ENCODE assay signal across 18 cellular contexts in the genomic region with DNA sequence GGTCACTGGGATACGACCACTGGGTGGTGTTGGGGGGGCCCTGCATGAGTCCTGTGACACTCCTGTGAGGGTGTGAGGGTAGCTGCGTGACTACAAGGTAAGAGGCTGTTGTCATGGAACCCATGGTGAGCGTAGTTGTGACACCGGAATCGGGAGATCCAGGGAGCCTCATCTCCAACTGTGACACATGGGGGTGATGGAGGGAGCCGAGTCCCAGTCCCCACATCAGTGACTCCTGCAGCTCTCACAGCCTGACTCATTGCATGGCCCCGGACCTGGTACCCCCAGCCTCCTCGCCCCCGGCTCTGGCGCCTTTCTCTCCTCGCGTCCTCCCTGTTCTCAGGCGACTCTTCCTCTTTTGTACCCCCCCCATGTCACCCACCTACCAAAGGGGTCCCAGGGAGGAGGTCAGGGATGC. TPM values are rescaled to one million over a fixed set of nuclear protein-coding genes. Genes with fewer than 3 reads are reported as not detected.
DNase-seq lines count a peak whose midpoint lies in the region; ATAC-seq and TF ChIP-seq lines count a peak whose summit lies in the region.
"Had no signal": no experiment of that assay in that cellular context is flagged by ENCODE, and none has a peak within 500 bp of the region (broad histone marks: within the 10 kb centered on the region; RNA-seq: fewer than 3 reads in every experiment).

No MANE protein-coding gene starts in this region.

- TF ChIP-seq POLR2A in thyroid gland (IDR thresholded peaks at IDR 0.05), result no peak

- no peak overlapping the region for H3K4me3 Mint-ChIP-seq in mesothelial cell of epicardium
- no peak overlapping the region for H3K4me3 Mint-ChIP-seq in activated naive CD4-positive, alpha-beta T cell treated with anti-CD3 and anti-CD28 coated beads, Interleukin-2, amount 10 ng/mL, durations not matched to agents 7 days and 5 days
- H3K4me3 Mint-ChIP-seq: activated CD4-positive, alpha-beta T cell treated with anti-CD3 and anti-CD28 coated beads, Interleukin-2, amount 10 ng/mL, durations not matched to agents 7 days and 5 days; activated naive CD4-positive, alpha-beta T cell treated with anti-CD3 and anti-CD28 coated beads for 36 hours had no signal

- H3K27ac ChIP-seq in coronary artery (peak overlapping the region; percentile 95 to 97), thyroid gland (peak overlapping the region; percentile 67 to 98 (median 89))
- H3K27ac ChIP-seq: GM23248 had no signal

- H3K27me3 ChIP-seq in thyroid gland, result no peaks in the 10 kb centered on the region

- H3K4me3 ChIP-seq in coronary artery (no peak overlapping the region), thyroid gland (replicated peaks in 1 of 3) (no peak overlapping the region)
- H3K4me3 ChIP-seq: GM23248 had no signal

- CTCF ChIA-PET in activated naive CD4-positive, alpha-beta T cell treated with anti-CD3 and anti-CD28 coated beads, Interleukin-2, amount 10 ng/mL, durations not matched to agents 7 days and 5 days (lab: Charles Lee), result interaction anchor here (0.8 to 2.5 kb wide), 5 partner anchors 9 to 43 kb away, joined by 3 to 15 read pairs (median 5); no protein-coding TSS in a partner anchor

- H3K27me3 Mint-ChIP-seq in mesothelial cell of epicardium (ENCODE audit: low read depth), result peaks cover 8% of the 10 kb centered on the region
- peaks cover 22% of the 10 kb centered on the region for H3K27me3 Mint-ChIP-seq in activated naive CD4-positive, alpha-beta T cell treated with anti-CD3 and anti-CD28 coated beads, Interleukin-2, amount 10 ng/mL, durations not matched to agents 7 days and 5 days
- H3K27me3 Mint-ChIP-seq: activated CD4-positive, alpha-beta T cell treated with anti-CD3 and anti-CD28 coated beads, Interleukin-2, amount 10 ng/mL, durations not matched to agents 7 days and 5 days had no signal

- no peaks in the 10 kb centered on the region for H3K36me3 ChIP-seq in thyroid gland

- no peaks in the 10 kb centered on the region for H3K9me3 Mint-ChIP-seq in mesothelial cell of epicardium
- H3K9me3 Mint-ChIP-seq in activated naive CD4-positive, alpha-beta T cell treated with anti-CD3 and anti-CD28 coated beads, Interleukin-2, amount 10 ng/mL, durations not matched to agents 7 days and 5 days, result no peaks in the 10 kb centered on the region
- H3K9me3 Mint-ChIP-seq: activated CD4-positive, alpha-beta T cell treated with anti-CD3 and anti-CD28 coated beads, Interleukin-2, amount 10 ng/mL, durations not matched to agents 7 days and 5 days; activated naive CD4-positive, alpha-beta T cell treated with anti-CD3 and anti-CD28 coated beads for 36 hours had no signal

- H3K27ac Mint-ChIP-seq in mesothelial cell of epicardium, result peak overlapping the region; percentile 89
- no peak overlapping the region for H3K27ac Mint-ChIP-seq in activated naive CD4-positive, alpha-beta T cell treated with anti-CD3 and anti-CD28 coated beads, Interleukin-2, amount 10 ng/mL, durations not matched to agents 7 days and 5 days
- H3K27ac Mint-ChIP-seq: activated CD4-positive, alpha-beta T cell treated with anti-CD3 and anti-CD28 coated beads, Interleukin-2, amount 10 ng/mL, durations not matched to agents 7 days and 5 days; activated naive CD4-positive, alpha-beta T cell treated with anti-CD3 and anti-CD28 coated beads for 36 hours had no signal

- H3K4me1 Mint-ChIP-seq in mesothelial cell of epicardium, result peaks cover 49% of the 10 kb centered on the region
- peaks cover 13% of the 10 kb centered on the region for H3K4me1 Mint-ChIP-seq in activated naive CD4-positive, alpha-beta T cell treated with anti-CD3 and anti-CD28 coated beads, Interleukin-2, amount 10 ng/mL, durations not matched to agents 7 days and 5 days

- intact Hi-C loops in thyroid gland (cut with DNase I), result no loop called here

- DNase-seq in GM19238 (ENCODE audit: insufficient read length, low spot score) (peak; percentile 2), coronary artery (ENCODE audit: low spot score) (no peak), mesothelial cell of epicardium (ENCODE audit: low spot score in 2 of 2, unreplicated experiment in 2 of 2) (no peak), thyroid gland (no peak), RPMI8226 (no peak)
- no peak for DNase-seq in activated naive CD4-positive, alpha-beta T cell treated with anti-CD3 and anti-CD28 coated beads, Interleukin-2, amount 10 ng/mL, durations not matched to agents 7 days and 5 days
- DNase-seq in central memory CD4-positive, alpha-beta T cell, result no peak
- DNase-seq: activated CD4-positive, alpha-beta T cell treated with anti-CD3 and anti-CD28 coated beads, Interleukin-2, amount 10 ng/mL, durations not matched to agents 7 days and 5 days; activated naive CD4-positive, alpha-beta T cell treated with anti-CD3 and anti-CD28 coated beads for 36 hours; GM23248; hippocampal formation; kidney glomerular epithelial cell; NCI-H1930; NCI-H526; stimulated activated naive CD4-positive, alpha-beta T cell had no signal

- 90 to 92% methylated on average over 12 to 13 of the region's 13 CpGs for WGBS in thyroid gland, 2 donors

- TF ChIP-seq CTCF in coronary artery (IDR thresholded peaks at IDR 0.05) (no peak), mesothelial cell of epicardium (IDR thresholded peaks at IDR 0.05; ENCODE audit: unreplicated experiment) (no peak), thyroid gland (IDR thresholded peaks at IDR 0.05) (no peak)

- H3K4me1 ChIP-seq in thyroid gland, result peaks cover 55 to 68% of the 10 kb centered on the region in 2 donors

- H3K9me3 ChIP-seq in thyroid gland, result no peaks in the 10 kb centered on the region

- no peak for ATAC-seq in GM18870 (IDR thresholded peaks at IDR 0.05; ENCODE audit: unreplicated experiment)

- no peaks in the 10 kb centered on the region for H3K36me3 Mint-ChIP-seq in mesothelial cell of epicardium
- no peaks in the 10 kb centered on the region for H3K36me3 Mint-ChIP-seq in activated naive CD4-positive, alpha-beta T cell treated with anti-CD3 and anti-CD28 coated beads, Interleukin-2, amount 10 ng/mL, durations not matched to agents 7 days and 5 days

RNA-seq across cellular contexts. Expression of a gene that starts 14.2 kb away (rescaled TPM):
- total RNA-seq in mesothelial cell of epicardium (not detected in 3 replicates), thyroid gland (100 to 1,000 TPM in 3 of 4 donors, 10 to 100 TPM in 1; 43.1 to 166 (median 134) TPM)
- total RNA-seq: activated CD4-positive, alpha-beta T cell treated with anti-CD3 and anti-CD28 coated beads, Interleukin-2, amount 10 ng/mL, durations not matched to agents 7 days and 5 days; activated naive CD4-positive, alpha-beta T cell treated with anti-CD3 and anti-CD28 coated beads for 36 hours; GM23248; HT-29; M059J had no signal

RNA-seq across cellular contexts. Expression of a gene that starts 20.9 kb away (rescaled TPM):
- 2.7 to 3.7 TPM (median 2.9 TPM) in 3 replicates for total RNA-seq in mesothelial cell of epicardium
- 10 to 100 TPM in 3 of 4 donors, 1 to 10 TPM in 1; 6.1 to 15.6 (median 10.9) TPM for total RNA-seq in thyroid gland

RNA-seq across cellular contexts. Expression of a gene that starts 24.1 kb away (rescaled TPM):
- total RNA-seq in mesothelial cell of epicardium, result 16.7 to 17.4 TPM (median 16.9 TPM) in 3 replicates
- 10 to 100 TPM; 10.7 to 34.5 (median 26.9) TPM for total RNA-seq in thyroid gland

RNA-seq across cellular contexts. Expression of a gene that starts 29.8 kb away (rescaled TPM):
- total RNA-seq in mesothelial cell of epicardium (52.1 to 56.1 TPM (median 54.5 TPM) in 3 replicates), thyroid gland (100 to 1,000 TPM in 1 of 4 donors, 10 to 100 TPM in 3; 29.4 to 113 (median 48.3) TPM)

RNA-seq across cellular contexts. Expression of a gene that starts 30.9 kb away (rescaled TPM):
- total RNA-seq in mesothelial cell of epicardium, result 52.0 to 53.4 TPM (median 52.5 TPM) in 3 replicates
- 10 to 100 TPM; 49.7 to 69.4 (median 53.6) TPM for total RNA-seq in thyroid gland

Comparison
In these comparisons a context has a peak if more than half of its experiments do, and no peak if none do; other contexts are left out.
1. RNA of a gene that starts 14.2 kb away (total RNA-seq): 43.1 to 166 TPM in thyroid gland; not detected in mesothelial cell of epicardium; every median in the first group is over 10 times any median in the second.